ENCODE assay signal across 9 cellular contexts in genomic region chr19:38033658-38034150, GRCh38.
DNase-seq lines count a peak whose midpoint lies in the region; ATAC-seq, FAIRE-seq and TF ChIP-seq lines count a peak whose summit lies in the region.
"Had no signal": no experiment of that assay in that cellular context is flagged by ENCODE, and none has a peak within 500 bp of the region (broad histone marks: within the 10 kb centered on the region; RNA-seq: fewer than 3 reads in every experiment).

No MANE protein-coding gene starts in this region.

- no peaks in the 10 kb centered on the region for H3K9me3 ChIP-seq in colonic mucosa
- H3K9me3 ChIP-seq: A549 had no signal

- no peak for FAIRE-seq in D721Med (lab: Jason Lieb, UNC)

- H3K27ac ChIP-seq in urinary bladder (ENCODE audit: low read depth), result peak overlapping the region; percentile 39
- H3K27ac ChIP-seq in colonic mucosa, result no peak overlapping the region
- H3K27ac ChIP-seq: A549 had no signal

- H3K9me3 Mint-ChIP-seq in activated T-helper 17 cell treated with anti-CD3 and anti-CD28 coated beads, Interleukin-2, amount 50 U/mL, for 72 hours, result no peaks in the 10 kb centered on the region

- DNase-seq in NCI-H510A treated with DMSO at 0.1 percent for 48 hours (lab: John Stamatoyannopoulos, UW), result peak; percentile 13
- no peak for DNase-seq in NCI-H510A (lab: John Stamatoyannopoulos, UW)
- no peak for DNase-seq in D721Med (ENCODE audit: insufficient read length, low spot score)
- no peak for DNase-seq in colonic mucosa
- no peak for DNase-seq in amniotic stem cell (lab: John Stamatoyannopoulos, UW)

- H3K27me3 Mint-ChIP-seq in activated T-helper 17 cell treated with anti-CD3 and anti-CD28 coated beads, Interleukin-2, amount 50 U/mL, for 72 hours, result no peaks in the 10 kb centered on the region

- H3K9ac ChIP-seq in colonic mucosa (ENCODE audit: low read depth in 2 of 2, low read length in 2 of 2), result no peak overlapping the region

- H3K27me3 ChIP-seq in colonic mucosa, result no peaks in the 10 kb centered on the region

- H3K36me3 ChIP-seq in urinary bladder (ENCODE audit: insufficient read depth), result no peaks in the 10 kb centered on the region
- H3K36me3 ChIP-seq in colonic mucosa, result no peaks in the 10 kb centered on the region

- H3K4me1 Mint-ChIP-seq in activated T-helper 17 cell treated with anti-CD3 and anti-CD28 coated beads, Interleukin-2, amount 50 U/mL, for 72 hours, result peaks cover 3% of the 10 kb centered on the region

- TF ChIP-seq CTCF in D721Med (IDR thresholded peaks at IDR 0.05; ENCODE audit: insufficient read depth, missing control alignments) (no peak), colonic mucosa (IDR thresholded peaks at IDR 0.05) (no peak)

- WGBS in urinary bladder, result 75% methylated on average over 12 of the region's 12 CpGs

- intact Hi-C loops in colonic mucosa (cut with DNase I), result no loop called here

- no peak overlapping the region for H3K4me3 ChIP-seq in urinary bladder (ENCODE audit: low read depth, low read length)
- H3K4me3 ChIP-seq in colonic mucosa, result no peak overlapping the region
- H3K4me3 ChIP-seq: A549 had no signal

- H3K36me3 Mint-ChIP-seq in activated T-helper 17 cell treated with anti-CD3 and anti-CD28 coated beads, Interleukin-2, amount 50 U/mL, for 72 hours (ENCODE audit: low read depth), result peaks cover 14% of the 10 kb centered on the region

- peak overlapping the region; percentile 32 for H3K27ac Mint-ChIP-seq in activated T-helper 17 cell treated with anti-CD3 and anti-CD28 coated beads, Interleukin-2, amount 50 U/mL, for 72 hours

- no peak overlapping the region for H3K4me3 Mint-ChIP-seq in activated T-helper 17 cell treated with anti-CD3 and anti-CD28 coated beads, Interleukin-2, amount 50 U/mL, for 72 hours

- H3K4me1 ChIP-seq in urinary bladder (ENCODE audit: insufficient read depth) (peaks cover 1% of the 10 kb centered on the region), colonic mucosa (no peaks in the 10 kb centered on the region)

- ATAC-seq in HG03108 (IDR thresholded peaks at IDR 0.05; ENCODE audit: unreplicated experiment), result peak; percentile 62
- no peak for ATAC-seq in activated T-helper 17 cell treated with anti-CD3 and anti-CD28 coated beads, Interleukin-2, amount 50 U/mL, for 72 hours (replicated peaks)
- ATAC-seq: A549 had no signal
